ENCODE assay signal across 15 cellular contexts in the genomic region with DNA sequence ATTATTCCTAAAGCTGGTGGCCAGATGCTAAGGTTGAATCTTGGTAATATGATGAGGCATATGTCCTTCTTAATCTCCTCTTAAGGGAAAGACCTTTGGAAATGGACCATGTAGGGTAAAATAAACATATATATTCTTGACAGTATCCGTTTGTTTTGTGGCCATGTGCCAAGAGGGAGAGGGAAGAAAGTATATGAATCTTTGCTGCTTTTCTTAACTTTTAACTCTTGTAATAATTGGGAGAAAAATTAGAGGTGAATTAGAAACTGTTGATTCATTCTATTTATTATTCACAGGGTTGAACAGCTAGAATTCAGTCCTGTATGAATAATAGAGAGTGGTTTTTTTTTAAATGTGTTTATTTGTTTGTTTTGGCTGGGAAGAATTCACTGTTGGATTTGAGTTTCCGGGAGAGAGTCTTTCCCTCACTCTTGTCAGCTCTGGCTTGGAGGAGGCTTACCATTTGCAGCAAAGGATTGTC. TPM values are rescaled to one million over a fixed set of nuclear protein-coding genes. Genes with fewer than 3 reads are reported as not detected.
DNase-seq lines count a peak whose midpoint lies in the region; ATAC-seq and TF ChIP-seq lines count a peak whose summit lies in the region.
"Had no signal": no experiment of that assay in that cellular context is flagged by ENCODE, and none has a peak within 500 bp of the region (broad histone marks: within the 10 kb centered on the region; RNA-seq: fewer than 3 reads in every experiment).

No MANE protein-coding gene starts in this region.

- no peaks in the 10 kb centered on the region for H3K27me3 ChIP-seq in tibial nerve
- H3K27me3 ChIP-seq: BLaER1 treated with 17β-estradiol and CSF1 and Interleukin-3, amounts not matched to agents 10 nM and 100 nM; pancreas had no signal

- no peaks in the 10 kb centered on the region for H3K9me3 ChIP-seq in tibial nerve
- H3K9me3 ChIP-seq: pancreas had no signal

- H3K4me3 ChIP-seq in tibial nerve, result no peak overlapping the region
- H3K4me3 ChIP-seq: BLaER1 treated with 17β-estradiol and CSF1 and Interleukin-3, amounts not matched to agents 10 nM and 100 nM; pancreas had no signal

- 13 to 20% methylated on average over 2 of the region's 2 CpGs for WGBS in tibial nerve, 2 donors

- peaks cover 45% of the 10 kb centered on the region for H3K4me1 Mint-ChIP-seq in mesothelial cell of epicardium

- no peaks in the 10 kb centered on the region for H3K27me3 Mint-ChIP-seq in mesothelial cell of epicardium (ENCODE audit: low read depth)
- H3K27me3 Mint-ChIP-seq: stimulated activated naive B cell treated with anti-CD40 and anti-IgM and Interleukin-4, amounts not matched to agents 10 μg/mL and 1 μg/mL and 100 μg/mL, for 72 hours; T-cell had no signal

- TF ChIP-seq EP300 in tibial nerve (IDR thresholded peaks at IDR 0.05), result no peak

- TF ChIP-seq CTCF in mesothelial cell of epicardium (IDR thresholded peaks at IDR 0.05; ENCODE audit: unreplicated experiment) (no peak), tibial nerve (IDR thresholded peaks at IDR 0.05) (no peak)

- peaks cover 6% of the 10 kb centered on the region for H3K36me3 Mint-ChIP-seq in mesothelial cell of epicardium

- no peak overlapping the region for H3K27ac ChIP-seq in tibial nerve
- H3K27ac ChIP-seq: BLaER1 treated with 17β-estradiol and CSF1 and Interleukin-3, amounts not matched to agents 10 nM and 100 nM; pancreas had no signal

- H3K4me3 Mint-ChIP-seq in mesothelial cell of epicardium, result peak overlapping the region; percentile 13
- H3K4me3 Mint-ChIP-seq: stimulated activated naive B cell treated with anti-CD40 and anti-IgM and Interleukin-4, amounts not matched to agents 10 μg/mL and 1 μg/mL and 100 μg/mL, for 72 hours; T-cell had no signal

- ATAC-seq in GM18505 (IDR thresholded peaks at IDR 0.05; ENCODE audit: unreplicated experiment), result no peak
- ATAC-seq: left lobe of liver; pancreas; stimulated activated naive B cell treated with anti-CD40 and anti-IgM and Interleukin-4, amounts not matched to agents 10 μg/mL and 1 μg/mL and 100 μg/mL, for 72 hours; T-cell had no signal

- H3K9me3 Mint-ChIP-seq in mesothelial cell of epicardium, result no peaks in the 10 kb centered on the region
- H3K9me3 Mint-ChIP-seq: T-cell had no signal

- H3K27ac Mint-ChIP-seq in mesothelial cell of epicardium, result peak overlapping the region; percentile 81
- H3K27ac Mint-ChIP-seq: stimulated activated naive B cell treated with anti-CD40 and anti-IgM and Interleukin-4, amounts not matched to agents 10 μg/mL and 1 μg/mL and 100 μg/mL, for 72 hours had no signal

- H3K4me1 ChIP-seq in tibial nerve, result peaks cover 0 to 22% (median 8%) of the 10 kb centered on the region in 4 donors

- TF ChIP-seq POLR2A in GM18505 (IDR thresholded peaks at IDR 0.05; ENCODE audit: borderline replicate concordance, extremely low read depth, insufficient read depth, insufficient read length) (no peak), tibial nerve (IDR thresholded peaks at IDR 0.05) (no peak)

- H3K36me3 ChIP-seq in tibial nerve, result peaks cover 0 to 6% (median 0%) of the 10 kb centered on the region in 3 donors
- H3K36me3 ChIP-seq: pancreas had no signal

- DNase-seq in DMS 273 (lab: John Stamatoyannopoulos, UW; ENCODE audit: unreplicated experiment) (peak; percentile 76), NCI-H2029 (lab: John Stamatoyannopoulos, UW) (peak; percentile 29), brain pericyte (ENCODE audit: low read depth, low spot score) (peak; percentile 18), mesothelial cell of epicardium (ENCODE audit: low spot score in 2 of 2, unreplicated experiment in 2 of 2) (no peak), Ammon's horn (ENCODE audit: low spot score) (no peak), occipital lobe (lab: John Stamatoyannopoulos, UW) (no peak), tibial nerve (ENCODE audit: low spot score in 2 of 2) (no peak)
- DNase-seq: NCI-H1092 treated with DMSO at 0.1 percent for 48 hours; pancreas; stimulated activated CD4-positive, alpha-beta T cell treated with anti-CD3 and anti-CD28 coated beads, Interleukin-2, amount 100 ng/mL, for 48 hours; stimulated activated naive B cell treated with anti-CD40 and anti-IgM and Interleukin-4, amounts not matched to agents 10 μg/mL and 1 μg/mL and 100 μg/mL, for 72 hours; T-cell had no signal

RNA-seq across cellular contexts. Expression of a gene that starts 31.6 kb away (rescaled TPM):
- total RNA-seq in mesothelial cell of epicardium (31.3 to 36.2 TPM (median 33.9 TPM) in 3 replicates), occipital lobe (16.1 TPM), tibial nerve (10 to 100 TPM; 26.5 to 36.2 (median 30.1) TPM)

RNA-seq across cellular contexts. Expression of a gene that starts 43.0 kb away (rescaled TPM):
- total RNA-seq in mesothelial cell of epicardium (not detected in 3 replicates), occipital lobe (not detected), tibial nerve (not detected)
- total RNA-seq: left lobe of liver, pancreas, T-cell had no signal

Comparison
In these comparisons a context has a peak if more than half of its experiments do, and no peak if none do; other contexts are left out.
1. DNase-seq: peak in DMS 273 (single experiment), NCI-H2029 (single experiment) and brain pericyte (single experiment); none in mesothelial cell of epicardium (0 of 2), Ammon's horn (single experiment), occipital lobe (single experiment) and tibial nerve (0 of 2).